ENCODE assay signal across 22 cellular contexts in the genomic region with DNA sequence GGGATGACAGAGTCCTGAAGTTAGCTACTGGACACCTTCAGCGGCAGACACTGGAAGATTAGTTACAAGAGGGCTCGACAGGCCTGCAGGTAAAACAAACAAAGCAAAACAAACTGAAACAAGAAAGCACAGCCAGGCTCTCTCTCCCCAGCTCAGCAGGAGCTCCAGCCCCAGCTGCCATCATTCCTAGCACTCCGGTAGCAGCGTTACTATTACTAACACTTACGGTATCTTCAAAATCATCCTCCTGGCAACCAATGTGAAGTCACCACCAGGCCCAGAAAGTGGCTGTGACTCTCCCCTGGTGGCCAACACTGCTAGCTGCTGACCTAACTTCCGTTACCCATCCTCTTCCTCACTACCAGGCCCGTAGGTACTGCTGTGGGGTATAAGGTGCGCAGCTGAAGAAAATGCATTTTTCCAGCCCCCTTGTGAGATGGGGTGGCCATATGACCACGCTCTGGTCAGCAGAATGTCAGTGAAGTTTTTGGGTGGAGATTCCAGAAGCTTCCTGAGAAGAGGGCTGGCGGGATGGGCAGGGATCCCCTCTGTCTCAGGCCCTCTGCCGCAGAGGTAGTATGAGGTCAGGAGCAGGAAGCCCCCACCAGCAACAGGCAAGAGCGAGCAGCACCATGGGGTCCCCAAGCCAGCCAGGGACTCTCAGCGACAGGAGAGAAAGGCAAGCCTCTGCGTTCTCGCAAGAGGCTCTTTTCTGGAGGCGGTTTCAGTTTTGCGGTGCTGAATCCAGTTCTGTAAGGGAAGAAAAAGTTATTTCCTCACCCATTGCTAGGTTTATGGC. TPM values are rescaled to one million over a fixed set of nuclear protein-coding genes. Genes with fewer than 3 reads are reported as not detected.
DNase-seq lines count a peak whose midpoint lies in the region; ATAC-seq and TF ChIP-seq lines count a peak whose summit lies in the region.
"Had no signal": no experiment of that assay in that cellular context is flagged by ENCODE, and none has a peak within 500 bp of the region (broad histone marks: within the 10 kb centered on the region; RNA-seq: fewer than 3 reads in every experiment).

No MANE protein-coding gene starts in this region.

- no peak overlapping the region for H3K9ac ChIP-seq in HCT116 (ENCODE audit: low read length)

- H3K36me3 Mint-ChIP-seq in nephron progenitor cell (ENCODE audit: low read depth) = no peaks in the 10 kb centered on the region
- H3K36me3 Mint-ChIP-seq: activated CD4-positive, alpha-beta memory T cell treated with anti-CD3 and anti-CD28 coated beads for 36 hours; T-cell had no signal

- H2AFZ ChIP-seq in HCT116 (ENCODE audit: low read depth, low read length, poor library complexity, severe bottlenecking) = no peak overlapping the region

- no peak overlapping the region for H3K4me3 Mint-ChIP-seq in nephron progenitor cell
- H3K4me3 Mint-ChIP-seq: activated CD4-positive, alpha-beta memory T cell treated with anti-CD3 and anti-CD28 coated beads for 36 hours; dendritic cell treated with granulocyte-macrophage colony-stimulating factor and Interleukin-4, amounts not matched to agents 40 ng/mL and 50 ng/mL, for 4 days; T-cell had no signal

- no peaks in the 10 kb centered on the region for H3K36me3 ChIP-seq in HCT116 (ENCODE audit: control insufficient read depth in 1 of 2, insufficient read depth in 2 of 2, low read length in 2 of 2)
- H3K36me3 ChIP-seq in heart right ventricle = no peaks in the 10 kb centered on the region

- RAD21 ChIA-PET in HCT116 (lab: Charles Lee; ENCODE audit: low non-redundant PET in 1 of 2, low total read pairs in 2 of 2, uncharacterized antibody in 2 of 2, unreplicated experiment in 2 of 2) = no interaction called here

- TF ChIP-seq POLR2A in HCT116 (IDR thresholded peaks at IDR 0.05; ENCODE audit: borderline replicate concordance, extremely low read depth, insufficient read depth, insufficient read length) = no peak

- no peaks in the 10 kb centered on the region for H3K9me2 ChIP-seq in HCT116 (ENCODE audit: insufficient read depth)

- peak; percentile 62; the same call in 1 of the 2 replicates for ATAC-seq in HCT116
- ATAC-seq in HG03442 (IDR thresholded peaks at IDR 0.05; ENCODE audit: unreplicated experiment) = no peak
- no peak for ATAC-seq in heart right ventricle
- ATAC-seq: PC-3, T-cell had no signal

- H3K9me3 Mint-ChIP-seq in nephron progenitor cell = no peaks in the 10 kb centered on the region
- H3K9me3 Mint-ChIP-seq: activated CD4-positive, alpha-beta memory T cell treated with anti-CD3 and anti-CD28 coated beads for 36 hours; dendritic cell treated with granulocyte-macrophage colony-stimulating factor and Interleukin-4, amounts not matched to agents 40 ng/mL and 50 ng/mL, for 4 days; IgD-negative memory B cell; T-cell had no signal

- TF ChIP-seq CTCF in HCT116 (IDR thresholded peaks at IDR 0.05 in 2 of 3, conservative IDR thresholded peaks at IDR 0.05 in 1 of 3; ENCODE audit: borderline replicate concordance in 1 of 3, insufficient read depth in 1 of 3, low read depth in 2 of 3, low read length in 2 of 3) (peak in 2 of 3 experiments; percentile 16 to 20; a peak in 2 of 6 replicates), nephron progenitor cell (IDR thresholded peaks at IDR 0.05) (no peak), heart right ventricle (IDR thresholded peaks at IDR 0.05) (no peak)

- no peaks in the 10 kb centered on the region for H3K79me2 ChIP-seq in HCT116 (ENCODE audit: insufficient read depth, low read length)

- H3K9me3 ChIP-seq in HCT116 (ENCODE audit: control insufficient read depth in 1 of 2, insufficient read depth in 1 of 2, low read depth in 1 of 2, low read length in 2 of 2) (no peaks in the 10 kb centered on the region), heart right ventricle (no peaks in the 10 kb centered on the region)

- DNase-seq in EL (peak; percentile 7), HCT116 (ENCODE audit: low read depth, low spot score) (no peak), NCI-H774 (lab: John Stamatoyannopoulos, UW) (peak; percentile 42), nephron progenitor cell (no peak), heart right ventricle (no peak)
- no peak for DNase-seq in NK-92 treated with Interleukin-12 subunit alpha and Interleukin-12 subunit beta, amount 100 ng/mL, for 24 hours (lab: John Stamatoyannopoulos, UW)
- no peak for DNase-seq in stimulated activated CD4-positive, alpha-beta T cell treated with anti-CD3 and anti-CD28 coated beads, Interleukin-1b, Interleukin-23, amount 100 ng/mL, for 48 hours
- DNase-seq: activated CD4-positive, alpha-beta memory T cell treated with anti-CD3 and anti-CD28 coated beads for 36 hours; activated gamma-delta T cell treated with Interleukin-2 at 50 U/mL for 16 hours; NCI-H2029; NCI-H526; PC-3; SHP77; T-cell had no signal

- peaks cover 63% of the 10 kb centered on the region for H3K4me1 Mint-ChIP-seq in nephron progenitor cell

- H4K20me1 ChIP-seq in HCT116 (ENCODE audit: insufficient read depth) = no peaks in the 10 kb centered on the region

- TF ChIP-seq RAD21 in HCT116 (IDR thresholded peaks at IDR 0.05; ENCODE audit: low read depth) = no peak

- no peak overlapping the region for H3K4me3 ChIP-seq in HCT116 (replicated peaks in 1 of 2; ENCODE audit: low read depth in 1 of 2, low read length in 2 of 2)
- no peak overlapping the region for H3K4me3 ChIP-seq in heart right ventricle
- H3K4me3 ChIP-seq: lung had no signal

- H3K27me3 ChIP-seq in HCT116 (ENCODE audit: insufficient read depth, low read length) = no peaks in the 10 kb centered on the region
- H3K27me3 ChIP-seq in heart right ventricle = peaks cover 0 to 28% (median 13%) of the 10 kb centered on the region in 7 donors

- H3K27ac ChIP-seq in HCT116 (ENCODE audit: low read depth, low read length) = no peak overlapping the region
- no peak overlapping the region for H3K27ac ChIP-seq in heart right ventricle

- intact Hi-C loops in HCT116 (cut with micrococcal nuclease) (no loop called here), heart right ventricle (cut with DNase I) (no loop called here)

- H3K4me1 ChIP-seq in HCT116 (ENCODE audit: control insufficient read depth in 1 of 2, insufficient read depth in 2 of 2, low read length in 2 of 2) (0 out of 4 replicates have a peak, but pooled peaks cover 0 to 4% of the 10 kb centered on the region in 2 experiments), heart right ventricle (no peaks in the 10 kb centered on the region)

- CTCF ChIA-PET in HCT116 (lab: Charles Lee) = no interaction called here

- no TSS peak for BruUV-seq in HCT116 (replicated peaks; lab: Mats Ljungman, UMichigan)

- no peak overlapping the region for H3K4me2 ChIP-seq in HCT116 (ENCODE audit: low read length)

- H3K27ac Mint-ChIP-seq in nephron progenitor cell = peak overlapping the region; percentile 13
- H3K27ac Mint-ChIP-seq: activated CD4-positive, alpha-beta memory T cell treated with anti-CD3 and anti-CD28 coated beads for 36 hours; dendritic cell treated with granulocyte-macrophage colony-stimulating factor and Interleukin-4, amounts not matched to agents 40 ng/mL and 50 ng/mL, for 4 days; T-cell had no signal

- POLR2A ChIA-PET in HCT116 (lab: Charles Lee) = no interaction called here

- 82 to 87% methylated on average over 17 of the region's 17 CpGs for WGBS in heart right ventricle, 2 donors

- peaks cover 6% of the 10 kb centered on the region for H3K27me3 Mint-ChIP-seq in nephron progenitor cell (ENCODE audit: low read depth, poor library complexity)

TF ChIP-seq in HCT116, 20 proteins besides CTCF, POLR2A, EP300 and RAD21:
- no peak for TF ChIP-seq POLR2AphosphoS5 (IDR thresholded peaks at IDR 0.05; ENCODE audit: low read depth, low read length)
- TF ChIP-seq SP1 (IDR thresholded peaks at IDR 0.05; ENCODE audit: low read depth) = no peak
- no peak for TF ChIP-seq ZNF274 (IDR thresholded peaks at IDR 0.05; ENCODE audit: low read depth, low read length)
- TF ChIP-seq YY1 (IDR thresholded peaks at IDR 0.05; ENCODE audit: extremely low read depth, insufficient replicate concordance, low read depth, low read length) = no peak
- TF ChIP-seq ELF1 (IDR thresholded peaks at IDR 0.05; ENCODE audit: borderline replicate concordance, low read depth) = no peak
- TF ChIP-seq SRF (IDR thresholded peaks at IDR 0.05; ENCODE audit: low read depth) = no peak
- TF ChIP-seq CEBPB (IDR thresholded peaks at IDR 0.05; ENCODE audit: low read depth) = no peak
- TF ChIP-seq EZH2phosphoT487 (IDR thresholded peaks at IDR 0.05; ENCODE audit: borderline replicate concordance) = no peak
- TF ChIP-seq, protein P1, sequence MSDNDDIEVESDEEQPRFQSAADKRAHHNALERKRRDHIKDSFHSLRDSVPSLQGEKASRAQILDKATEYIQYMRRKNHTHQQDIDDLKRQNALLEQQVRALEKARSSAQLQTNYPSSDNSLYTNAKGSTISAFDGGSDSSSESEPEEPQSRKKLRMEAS (IDR thresholded peaks at IDR 0.05) = no peak
- TF ChIP-seq TCF7L2 (IDR thresholded peaks at IDR 0.05; ENCODE audit: borderline replicate concordance, extremely low read depth, insufficient read depth, insufficient read length) = no peak
- TF ChIP-seq, protein P2, sequence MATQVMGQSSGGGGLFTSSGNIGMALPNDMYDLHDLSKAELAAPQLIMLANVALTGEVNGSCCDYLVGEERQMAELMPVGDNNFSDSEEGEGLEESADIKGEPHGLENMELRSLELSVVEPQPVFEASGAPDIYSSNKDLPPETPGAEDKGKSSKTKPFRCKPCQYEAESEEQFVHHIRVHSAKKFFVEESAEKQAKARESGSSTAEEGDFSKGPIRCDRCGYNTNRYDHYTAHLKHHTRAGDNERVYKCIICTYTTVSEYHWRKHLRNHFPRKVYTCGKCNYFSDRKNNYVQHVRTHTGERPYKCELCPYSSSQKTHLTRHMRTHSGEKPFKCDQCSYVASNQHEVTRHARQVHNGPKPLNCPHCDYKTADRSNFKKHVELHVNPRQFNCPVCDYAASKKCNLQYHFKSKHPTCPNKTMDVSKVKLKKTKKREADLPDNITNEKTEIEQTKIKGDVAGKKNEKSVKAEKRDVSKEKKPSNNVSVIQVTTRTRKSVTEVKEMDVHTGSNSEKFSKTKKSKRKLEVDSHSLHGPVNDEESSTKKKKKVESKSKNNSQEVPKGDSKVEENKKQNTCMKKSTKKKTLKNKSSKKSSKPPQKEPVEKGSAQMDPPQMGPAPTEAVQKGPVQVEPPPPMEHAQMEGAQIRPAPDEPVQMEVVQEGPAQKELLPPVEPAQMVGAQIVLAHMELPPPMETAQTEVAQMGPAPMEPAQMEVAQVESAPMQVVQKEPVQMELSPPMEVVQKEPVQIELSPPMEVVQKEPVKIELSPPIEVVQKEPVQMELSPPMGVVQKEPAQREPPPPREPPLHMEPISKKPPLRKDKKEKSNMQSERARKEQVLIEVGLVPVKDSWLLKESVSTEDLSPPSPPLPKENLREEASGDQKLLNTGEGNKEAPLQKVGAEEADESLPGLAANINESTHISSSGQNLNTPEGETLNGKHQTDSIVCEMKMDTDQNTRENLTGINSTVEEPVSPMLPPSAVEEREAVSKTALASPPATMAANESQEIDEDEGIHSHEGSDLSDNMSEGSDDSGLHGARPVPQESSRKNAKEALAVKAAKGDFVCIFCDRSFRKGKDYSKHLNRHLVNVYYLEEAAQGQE (IDR thresholded peaks at IDR 0.05; ENCODE audit: low read depth) = no peak
TF ChIP-seq in HCT116: peak in this region for 0.

RNA-seq across cellular contexts. Expression of a gene that starts 37.4 kb away (rescaled TPM):
- total RNA-seq in HCT116 (2021; ENCODE audit: unreplicated experiment) = not detected
- polyA plus RNA-seq in HCT116 (2012) = not detected in 2 replicates
- total RNA-seq in heart right ventricle = not detected
- polyA plus RNA-seq in heart right ventricle = not detected
- total RNA-seq: activated CD4-positive, alpha-beta memory T cell treated with anti-CD3 and anti-CD28 coated beads for 36 hours; endothelial cell of umbilical vein; lung; omental fat pad; PC-3; T-cell; urinary bladder had no signal
- polyA plus RNA-seq: adipose tissue, endothelial cell of umbilical vein, IgD-negative memory B cell, lung, urinary bladder had no signal

Comparison
In these comparisons a context has a peak if more than half of its experiments do, and no peak if none do; other contexts are left out.
1. DNase-seq: peak in EL (single experiment) and NCI-H774 (single experiment); none in HCT116 (single experiment), nephron progenitor cell (single experiment), NK-92 treated with Interleukin-12 subunit alpha and Interleukin-12 subunit beta, amount 100 ng/mL, for 24 hours (single experiment), stimulated activated CD4-positive, alpha-beta T cell treated with anti-CD3 and anti-CD28 coated beads, Interleukin-1b, Interleukin-23, amount 100 ng/mL, for 48 hours (single experiment) and heart right ventricle (0 of 2).
2. CTCF ChIP-seq: peak in HCT116 (2 of 3); none in nephron progenitor cell (single experiment) and heart right ventricle (0 of 9).